22 cellular contexts compared by ENCODE assay signal in genomic region chr2:10599921-10600320, GRCh38.
"Had no signal": no experiment of that assay in that cellular context is flagged by ENCODE, and none has a peak within 500 bp of the region (broad histone marks: within the 10 kb centered on the region; RNA-seq: fewer than 3 reads in every experiment).

No MANE protein-coding gene starts in this region.

- H3K4me1 Mint-ChIP-seq: naive B cell, neural crest cell had no signal

- H3K27me3 Mint-ChIP-seq: activated CD4-positive, alpha-beta memory T cell treated with anti-CD3 and anti-CD28 coated beads for 36 hours; activated naive CD4-positive, alpha-beta T cell treated with anti-CD3 and anti-CD28 coated beads, Interleukin-2, amount 50 U/mL, for 24 hours; naive B cell; stimulated activated naive B cell treated with anti-CD40 and anti-IgM and Interleukin-4, amounts not matched to agents 10 μg/mL and 1 μg/mL and 100 μg/mL, for 72 hours; T-helper 17 cell; type B pancreatic cell had no signal

- H3K9me3 Mint-ChIP-seq: activated CD4-positive, alpha-beta memory T cell treated with anti-CD3 and anti-CD28 coated beads for 36 hours; activated naive CD4-positive, alpha-beta T cell treated with anti-CD3 and anti-CD28 coated beads, Interleukin-2, amount 50 U/mL, for 24 hours; naive B cell; stimulated activated naive B cell treated with anti-CD40 and anti-IgM and Interleukin-4, amounts not matched to agents 10 μg/mL and 1 μg/mL and 100 μg/mL, for 72 hours; type B pancreatic cell had no signal

- DNase-seq: activated CD4-positive, alpha-beta memory T cell treated with anti-CD3 and anti-CD28 coated beads for 36 hours; activated CD4-positive, alpha-beta T cell treated with anti-CD3 and anti-CD28 coated beads for 48 hours; activated effector memory CD4-positive, alpha-beta T cell treated with anti-CD3 and anti-CD28 coated beads, Interleukin-2, amount 50 U/mL, for 16 hours; aorta; brain microvascular endothelial cell; caudate nucleus; heart left ventricle; kidney; lower lobe of right lung; mesendoderm; naive B cell; occipital lobe; retina; sigmoid colon; stimulated activated CD4-positive, alpha-beta T cell treated with anti-CD3 and anti-CD28 coated beads, Interleukin-2, amount 100 ng/mL, for 48 hours; stimulated activated CD8-positive, alpha-beta memory T cell treated with anti-CD3 and anti-CD28 coated beads, Interleukin-4, amount 100 ng/mL, for 48 hours; stimulated activated naive B cell treated with anti-CD40 and anti-IgM and Interleukin-4, amounts not matched to agents 10 μg/mL and 1 μg/mL and 100 μg/mL, for 72 hours; T-helper 17 cell had no signal

- FAIRE-seq: colon had no signal

- H3K27ac Mint-ChIP-seq: activated CD4-positive, alpha-beta memory T cell treated with anti-CD3 and anti-CD28 coated beads for 36 hours; activated naive CD4-positive, alpha-beta T cell treated with anti-CD3 and anti-CD28 coated beads, Interleukin-2, amount 50 U/mL, for 24 hours; naive B cell; stimulated activated naive B cell treated with anti-CD40 and anti-IgM and Interleukin-4, amounts not matched to agents 10 μg/mL and 1 μg/mL and 100 μg/mL, for 72 hours; T-helper 17 cell; type B pancreatic cell had no signal

- H3K4me3 Mint-ChIP-seq: activated CD4-positive, alpha-beta memory T cell treated with anti-CD3 and anti-CD28 coated beads for 36 hours; activated naive CD4-positive, alpha-beta T cell treated with anti-CD3 and anti-CD28 coated beads, Interleukin-2, amount 50 U/mL, for 24 hours; naive B cell; neural crest cell; stimulated activated naive B cell treated with anti-CD40 and anti-IgM and Interleukin-4, amounts not matched to agents 10 μg/mL and 1 μg/mL and 100 μg/mL, for 72 hours; T-helper 17 cell; type B pancreatic cell had no signal

- ATAC-seq: heart left ventricle; lower lobe of right lung; stimulated activated naive B cell treated with anti-CD40 and anti-IgM and Interleukin-4, amounts not matched to agents 10 μg/mL and 1 μg/mL and 100 μg/mL, for 72 hours; T-helper 17 cell had no signal
